ENCODE assay signal across 10 cellular contexts in the genomic region with DNA sequence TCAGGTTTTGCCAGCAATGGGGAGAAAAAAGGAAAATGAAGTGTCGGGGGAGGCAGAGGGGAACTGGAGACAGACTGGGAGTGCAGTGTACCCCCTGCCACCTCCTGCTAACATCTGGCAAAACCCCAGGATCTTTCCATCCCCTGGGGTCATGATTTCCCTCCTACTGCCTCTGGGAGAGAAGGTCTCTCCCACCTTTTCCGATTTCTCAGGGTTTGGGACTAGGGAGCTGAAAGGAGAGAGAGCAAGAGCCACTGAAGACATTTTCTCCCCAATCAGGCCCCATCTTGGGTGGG.
DNase-seq lines count a peak whose midpoint lies in the region; ATAC-seq lines count a peak whose summit lies in the region.
"Had no signal": no experiment of that assay in that cellular context is flagged by ENCODE, and none has a peak within 500 bp of the region (broad histone marks: within the 10 kb centered on the region; RNA-seq: fewer than 3 reads in every experiment).

No MANE protein-coding gene starts in this region.

- no peaks in the 10 kb centered on the region for H3K27me3 Mint-ChIP-seq in stimulated activated naive CD8-positive, alpha-beta T cell treated with anti-CD3 and anti-CD28 coated beads, Interleukin-15, amount 100 ng/mL, for 72 hours

- H3K4me1 Mint-ChIP-seq in stimulated activated naive CD8-positive, alpha-beta T cell treated with anti-CD3 and anti-CD28 coated beads, Interleukin-15, amount 100 ng/mL, for 72 hours, result peaks cover 84% of the 10 kb centered on the region

- H3K27me3 ChIP-seq in HUES6 (ENCODE audit: control insufficient read depth, insufficient read depth, low read length) (no peaks in the 10 kb centered on the region), layer of hippocampus (ENCODE audit: control insufficient read depth, insufficient read depth, low read length) (no peaks in the 10 kb centered on the region)

- no peaks in the 10 kb centered on the region for H3K9me3 ChIP-seq in HUES6 (ENCODE audit: control insufficient read depth, insufficient read depth, low read depth, low read length)

- H3K27ac ChIP-seq in HUES6 (ENCODE audit: low read depth, low read length), result peak overlapping the region; percentile 98
- H3K27ac ChIP-seq in angular gyrus (ENCODE audit: low read depth, low read length), result peak overlapping the region; percentile 63
- H3K27ac ChIP-seq in layer of hippocampus (ENCODE audit: low read depth, low read length), result peak overlapping the region; percentile 74

- peaks cover 53% of the 10 kb centered on the region for H3K4me1 ChIP-seq in HUES6 (ENCODE audit: control insufficient read depth, insufficient read depth, low read length)

- H3K36me3 ChIP-seq in HUES6 (ENCODE audit: control insufficient read depth, insufficient read depth, low read length), result peaks cover 30% of the 10 kb centered on the region

- H3K27ac Mint-ChIP-seq in stimulated activated naive CD8-positive, alpha-beta T cell treated with anti-CD3 and anti-CD28 coated beads, Interleukin-15, amount 100 ng/mL, for 72 hours, result peak overlapping the region; percentile 95 to 100

- peak overlapping the region; percentile 90 for H3K9ac ChIP-seq in HUES6 (ENCODE audit: low read length)

- peak overlapping the region; percentile 33; the same call in 1 of the 2 replicates for H3K4me3 ChIP-seq in HUES6 (ENCODE audit: low read depth, low read length)

- no peak for DNase-seq in stimulated activated naive CD8-positive, alpha-beta T cell treated with anti-CD3 and anti-CD28 coated beads, Interleukin-15, amount 100 ng/mL, for 72 hours
- DNase-seq in central memory CD4-positive, alpha-beta T cell, result no peak
- DNase-seq: NCI-H774 had no signal

- H3K4me3 Mint-ChIP-seq in stimulated activated naive CD8-positive, alpha-beta T cell treated with anti-CD3 and anti-CD28 coated beads, Interleukin-15, amount 100 ng/mL, for 72 hours, result peak overlapping the region; percentile 57 to 82

- ATAC-seq in stimulated activated naive CD8-positive, alpha-beta T cell treated with anti-CD3 and anti-CD28 coated beads, Interleukin-15, amount 100 ng/mL, for 72 hours, result no peak
- ATAC-seq in GM21360 (IDR thresholded peaks at IDR 0.05; ENCODE audit: unreplicated experiment), result no peak
- ATAC-seq in HG03457 (IDR thresholded peaks at IDR 0.05; ENCODE audit: unreplicated experiment), result no peak
- ATAC-seq in GM18909 (IDR thresholded peaks at IDR 0.05; ENCODE audit: poor library complexity, unreplicated experiment), result no peak
- ATAC-seq: left colon had no signal

- H3K9me3 Mint-ChIP-seq in stimulated activated naive CD8-positive, alpha-beta T cell treated with anti-CD3 and anti-CD28 coated beads, Interleukin-15, amount 100 ng/mL, for 72 hours, result no peaks in the 10 kb centered on the region
